In the genomic region with DNA sequence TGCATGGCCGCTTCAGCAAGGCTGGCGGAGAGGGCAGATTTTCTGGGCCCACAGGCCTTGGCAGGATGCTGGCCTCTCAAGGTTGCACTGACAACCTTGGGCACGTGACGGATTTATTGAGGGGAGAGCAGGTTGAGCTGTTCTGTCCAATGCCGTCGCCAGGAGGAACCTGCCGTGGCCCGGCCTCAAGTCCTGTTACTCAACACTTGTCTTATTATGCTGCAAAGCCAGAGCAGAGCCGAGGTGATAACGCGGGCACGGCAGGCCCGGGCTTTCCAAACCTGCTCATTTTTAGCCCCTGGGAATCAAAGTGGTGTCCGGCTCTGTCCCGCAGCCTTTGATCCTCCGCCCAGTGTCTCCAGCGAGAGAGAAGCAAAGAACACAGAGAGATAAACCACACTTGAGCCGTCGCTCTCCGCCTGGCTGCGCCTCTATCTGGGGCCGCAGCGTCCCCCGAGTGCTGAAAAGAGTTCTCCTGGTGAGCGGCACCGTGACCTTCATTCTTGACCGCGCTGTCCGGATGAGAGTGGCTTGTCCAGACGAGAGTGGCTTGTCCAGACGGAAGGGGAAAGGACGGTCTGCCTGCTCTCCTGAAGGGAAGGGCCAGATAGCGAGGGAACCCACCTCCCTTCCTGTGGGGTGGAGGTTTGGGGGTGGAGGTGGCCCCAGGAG, we compare ENCODE assay signal across 1 cellular context.
TF ChIP-seq lines count a peak whose summit lies in the region.

No MANE protein-coding gene starts in this region.

TF ChIP-seq in HepG2, 621 proteins besides CTCF, POLR2A, EP300 and RAD21 (continued from another document and continues in another):
- TF ChIP-seq ZBTB10 (CRISPR knock-in tag; IDR thresholded peaks at IDR 0.05; ENCODE audit: borderline replicate concordance), result no peak
- TF ChIP-seq ZNF207 (IDR thresholded peaks at IDR 0.05; ENCODE audit: borderline replicate concordance), result no peak
- TF ChIP-seq, protein P1, sequence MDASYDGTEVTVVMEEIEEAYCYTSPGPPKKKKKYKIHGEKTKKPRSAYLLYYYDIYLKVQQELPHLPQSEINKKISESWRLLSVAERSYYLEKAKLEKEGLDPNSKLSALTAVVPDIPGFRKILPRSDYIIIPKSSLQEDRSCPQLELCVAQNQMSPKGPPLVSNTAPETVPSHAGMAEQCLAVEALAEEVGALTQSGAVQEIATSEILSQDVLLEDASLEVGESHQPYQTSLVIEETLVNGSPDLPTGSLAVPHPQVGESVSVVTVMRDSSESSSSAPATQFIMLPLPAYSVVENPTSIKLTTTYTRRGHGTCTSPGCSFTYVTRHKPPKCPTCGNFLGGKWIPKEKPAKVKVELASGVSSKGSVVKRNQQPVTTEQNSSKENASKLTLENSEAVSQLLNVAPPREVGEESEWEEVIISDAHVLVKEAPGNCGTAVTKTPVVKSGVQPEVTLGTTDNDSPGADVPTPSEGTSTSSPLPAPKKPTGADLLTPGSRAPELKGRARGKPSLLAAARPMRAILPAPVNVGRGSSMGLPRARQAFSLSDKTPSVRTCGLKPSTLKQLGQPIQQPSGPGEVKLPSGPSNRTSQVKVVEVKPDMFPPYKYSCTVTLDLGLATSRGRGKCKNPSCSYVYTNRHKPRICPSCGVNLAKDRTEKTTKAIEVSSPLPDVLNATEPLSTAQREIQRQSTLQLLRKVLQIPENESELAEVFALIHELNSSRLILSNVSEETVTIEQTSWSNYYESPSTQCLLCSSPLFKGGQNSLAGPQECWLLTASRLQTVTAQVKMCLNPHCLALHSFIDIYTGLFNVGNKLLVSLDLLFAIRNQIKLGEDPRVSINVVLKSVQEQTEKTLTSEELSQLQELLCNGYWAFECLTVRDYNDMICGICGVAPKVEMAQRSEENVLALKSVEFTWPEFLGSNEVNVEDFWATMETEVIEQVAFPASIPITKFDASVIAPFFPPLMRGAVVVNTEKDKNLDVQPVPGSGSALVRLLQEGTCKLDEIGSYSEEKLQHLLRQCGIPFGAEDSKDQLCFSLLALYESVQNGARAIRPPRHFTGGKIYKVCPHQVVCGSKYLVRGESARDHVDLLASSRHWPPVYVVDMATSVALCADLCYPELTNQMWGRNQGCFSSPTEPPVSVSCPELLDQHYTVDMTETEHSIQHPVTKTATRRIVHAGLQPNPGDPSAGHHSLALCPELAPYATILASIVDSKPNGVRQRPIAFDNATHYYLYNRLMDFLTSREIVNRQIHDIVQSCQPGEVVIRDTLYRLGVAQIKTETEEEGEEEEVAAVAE (CRISPR knock-in tag; IDR thresholded peaks at IDR 0.05; ENCODE audit: borderline replicate concordance), result no peak
- 0 out of 2 replicates have a peak, but pooled peaks have one; percentile 10 for TF ChIP-seq PATZ1 (CRISPR knock-in tag; IDR thresholded peaks at IDR 0.05)
- no peak; the same call in 1 of the 2 replicates for TF ChIP-seq NCOA2 (CRISPR knock-in tag; IDR thresholded peaks at IDR 0.05)
- no peak for TF ChIP-seq STAT5B (CRISPR knock-in tag; IDR thresholded peaks at IDR 0.05)
- TF ChIP-seq IKZF5 (CRISPR knock-in tag; IDR thresholded peaks at IDR 0.05), result 0 out of 2 replicates have a peak, but pooled peaks have one; percentile 11
- no peak for TF ChIP-seq GATA4 (IDR thresholded peaks at IDR 0.05; ENCODE audit: borderline replicate concordance, low read depth)
- TF ChIP-seq BHLHE40 (IDR thresholded peaks at IDR 0.05; ENCODE audit: low read length), result peak; percentile 57; the same call in 1 of the 2 replicates
- no peak for TF ChIP-seq ZNF24 (IDR thresholded peaks at IDR 0.05)
- TF ChIP-seq, protein P2, sequence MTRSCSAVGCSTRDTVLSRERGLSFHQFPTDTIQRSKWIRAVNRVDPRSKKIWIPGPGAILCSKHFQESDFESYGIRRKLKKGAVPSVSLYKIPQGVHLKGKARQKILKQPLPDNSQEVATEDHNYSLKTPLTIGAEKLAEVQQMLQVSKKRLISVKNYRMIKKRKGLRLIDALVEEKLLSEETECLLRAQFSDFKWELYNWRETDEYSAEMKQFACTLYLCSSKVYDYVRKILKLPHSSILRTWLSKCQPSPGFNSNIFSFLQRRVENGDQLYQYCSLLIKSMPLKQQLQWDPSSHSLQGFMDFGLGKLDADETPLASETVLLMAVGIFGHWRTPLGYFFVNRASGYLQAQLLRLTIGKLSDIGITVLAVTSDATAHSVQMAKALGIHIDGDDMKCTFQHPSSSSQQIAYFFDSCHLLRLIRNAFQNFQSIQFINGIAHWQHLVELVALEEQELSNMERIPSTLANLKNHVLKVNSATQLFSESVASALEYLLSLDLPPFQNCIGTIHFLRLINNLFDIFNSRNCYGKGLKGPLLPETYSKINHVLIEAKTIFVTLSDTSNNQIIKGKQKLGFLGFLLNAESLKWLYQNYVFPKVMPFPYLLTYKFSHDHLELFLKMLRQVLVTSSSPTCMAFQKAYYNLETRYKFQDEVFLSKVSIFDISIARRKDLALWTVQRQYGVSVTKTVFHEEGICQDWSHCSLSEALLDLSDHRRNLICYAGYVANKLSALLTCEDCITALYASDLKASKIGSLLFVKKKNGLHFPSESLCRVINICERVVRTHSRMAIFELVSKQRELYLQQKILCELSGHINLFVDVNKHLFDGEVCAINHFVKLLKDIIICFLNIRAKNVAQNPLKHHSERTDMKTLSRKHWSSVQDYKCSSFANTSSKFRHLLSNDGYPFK (CRISPR knock-in tag; IDR thresholded peaks at IDR 0.05; ENCODE audit: borderline replicate concordance), result no peak; the same call in 1 of the 2 replicates
- TF ChIP-seq, protein P3, sequence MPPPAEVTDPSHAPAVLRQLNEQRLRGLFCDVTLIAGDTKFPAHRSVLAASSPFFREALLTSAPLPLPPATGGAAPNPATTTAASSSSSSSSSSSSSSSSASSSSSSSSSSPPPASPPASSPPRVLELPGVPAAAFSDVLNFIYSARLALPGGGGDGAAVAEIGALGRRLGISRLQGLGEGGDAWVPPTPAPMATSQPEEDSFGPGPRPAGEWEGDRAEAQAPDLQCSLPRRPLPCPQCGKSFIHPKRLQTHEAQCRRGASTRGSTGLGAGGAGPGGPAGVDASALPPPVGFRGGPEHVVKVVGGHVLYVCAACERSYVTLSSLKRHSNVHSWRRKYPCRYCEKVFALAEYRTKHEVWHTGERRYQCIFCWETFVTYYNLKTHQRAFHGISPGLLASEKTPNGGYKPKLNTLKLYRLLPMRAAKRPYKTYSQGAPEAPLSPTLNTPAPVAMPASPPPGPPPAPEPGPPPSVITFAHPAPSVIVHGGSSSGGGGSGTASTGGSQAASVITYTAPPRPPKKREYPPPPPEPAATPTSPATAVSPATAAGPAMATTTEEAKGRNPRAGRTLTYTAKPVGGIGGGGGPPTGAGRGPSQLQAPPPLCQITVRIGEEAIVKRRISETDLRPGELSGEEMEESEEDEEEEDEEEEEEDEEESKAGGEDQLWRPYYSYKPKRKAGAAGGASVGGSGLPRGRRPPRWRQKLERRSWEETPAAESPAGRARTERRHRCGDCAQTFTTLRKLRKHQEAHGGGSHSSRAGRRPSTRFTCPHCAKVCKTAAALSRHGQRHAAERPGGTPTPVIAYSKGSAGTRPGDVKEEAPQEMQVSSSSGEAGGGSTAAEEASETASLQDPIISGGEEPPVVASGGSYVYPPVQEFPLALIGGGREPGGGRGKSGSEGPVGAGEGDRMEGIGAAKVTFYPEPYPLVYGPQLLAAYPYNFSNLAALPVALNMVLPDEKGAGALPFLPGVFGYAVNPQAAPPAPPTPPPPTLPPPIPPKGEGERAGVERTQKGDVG (CRISPR knock-in tag; IDR thresholded peaks at IDR 0.05; ENCODE audit: borderline replicate concordance), result no peak
- TF ChIP-seq FOXJ3 (CRISPR knock-in tag; IDR thresholded peaks at IDR 0.05; ENCODE audit: borderline replicate concordance), result no peak
- no peak for TF ChIP-seq U2AF2 (IDR thresholded peaks at IDR 0.05; ENCODE audit: low read depth, low read length)
- no peak for TF ChIP-seq HNRNPK (IDR thresholded peaks at IDR 0.05; ENCODE audit: low read depth, low read length, poor library complexity, severe bottlenecking)
- TF ChIP-seq ATAD3A (CRISPR knock-in tag; IDR thresholded peaks at IDR 0.05), result no peak
- no peak for TF ChIP-seq EHMT2 (IDR thresholded peaks at IDR 0.05; ENCODE audit: borderline replicate concordance, low read depth, low read length)
- no peak for TF ChIP-seq SP5 (CRISPR knock-in tag; IDR thresholded peaks at IDR 0.05; ENCODE audit: borderline replicate concordance, low read depth)
- no peak for TF ChIP-seq MBNL3 (CRISPR knock-in tag; conservative IDR thresholded peaks at IDR 0.05)
- TF ChIP-seq ZNF850 (CRISPR knock-in tag; conservative IDR thresholded peaks at IDR 0.05), result no peak
- TF ChIP-seq ZBTB25 (CRISPR knock-in tag; IDR thresholded peaks at IDR 0.05), result no peak
- TF ChIP-seq, protein P4, sequence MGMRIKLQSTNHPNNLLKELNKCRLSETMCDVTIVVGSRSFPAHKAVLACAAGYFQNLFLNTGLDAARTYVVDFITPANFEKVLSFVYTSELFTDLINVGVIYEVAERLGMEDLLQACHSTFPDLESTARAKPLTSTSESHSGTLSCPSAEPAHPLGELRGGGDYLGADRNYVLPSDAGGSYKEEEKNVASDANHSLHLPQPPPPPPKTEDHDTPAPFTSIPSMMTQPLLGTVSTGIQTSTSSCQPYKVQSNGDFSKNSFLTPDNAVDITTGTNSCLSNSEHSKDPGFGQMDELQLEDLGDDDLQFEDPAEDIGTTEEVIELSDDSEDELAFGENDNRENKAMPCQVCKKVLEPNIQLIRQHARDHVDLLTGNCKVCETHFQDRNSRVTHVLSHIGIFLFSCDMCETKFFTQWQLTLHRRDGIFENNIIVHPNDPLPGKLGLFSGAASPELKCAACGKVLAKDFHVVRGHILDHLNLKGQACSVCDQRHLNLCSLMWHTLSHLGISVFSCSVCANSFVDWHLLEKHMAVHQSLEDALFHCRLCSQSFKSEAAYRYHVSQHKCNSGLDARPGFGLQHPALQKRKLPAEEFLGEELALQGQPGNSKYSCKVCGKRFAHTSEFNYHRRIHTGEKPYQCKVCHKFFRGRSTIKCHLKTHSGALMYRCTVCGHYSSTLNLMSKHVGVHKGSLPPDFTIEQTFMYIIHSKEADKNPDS (CRISPR knock-in tag; IDR thresholded peaks at IDR 0.05), result no peak
- TF ChIP-seq GABPB1 (CRISPR knock-in tag; IDR thresholded peaks at IDR 0.05), result no peak
- TF ChIP-seq, protein P5, sequence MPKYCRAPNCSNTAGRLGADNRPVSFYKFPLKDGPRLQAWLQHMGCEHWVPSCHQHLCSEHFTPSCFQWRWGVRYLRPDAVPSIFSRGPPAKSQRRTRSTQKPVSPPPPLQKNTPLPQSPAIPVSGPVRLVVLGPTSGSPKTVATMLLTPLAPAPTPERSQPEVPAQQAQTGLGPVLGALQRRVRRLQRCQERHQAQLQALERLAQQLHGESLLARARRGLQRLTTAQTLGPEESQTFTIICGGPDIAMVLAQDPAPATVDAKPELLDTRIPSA (CRISPR knock-in tag; IDR thresholded peaks at IDR 0.05; ENCODE audit: borderline replicate concordance), result no peak
- TF ChIP-seq NFE2L2 (IDR thresholded peaks at IDR 0.05; ENCODE audit: low read length), result no peak
- no peak; the same call in 1 of the 2 replicates for TF ChIP-seq CREM (IDR thresholded peaks at IDR 0.05)
- TF ChIP-seq CREM (CRISPR knock-in tag; IDR thresholded peaks at IDR 0.05), result no peak
- no peak for TF ChIP-seq THRA (CRISPR knock-in tag; IDR thresholded peaks at IDR 0.05; ENCODE audit: borderline replicate concordance)
